In the genomic region with DNA sequence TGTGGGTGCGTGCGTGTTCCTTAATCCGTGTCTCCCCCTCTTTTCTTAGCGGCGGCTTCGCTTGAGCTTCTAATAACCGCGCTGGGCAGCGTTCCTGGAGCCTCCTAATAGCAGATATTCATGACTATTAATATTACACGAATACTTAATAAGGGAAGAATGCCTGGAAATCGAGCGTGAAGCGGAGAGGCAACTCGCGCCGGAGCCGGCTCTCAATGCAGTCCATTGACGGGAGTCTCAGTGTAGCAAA, we compare ENCODE assay signal across 7 cellular contexts. TPM values are rescaled to one million over a fixed set of nuclear protein-coding genes. Genes with fewer than 3 reads are reported as not detected.
DNase-seq lines count a peak whose midpoint lies in the region; ATAC-seq, FAIRE-seq and TF ChIP-seq lines count a peak whose summit lies in the region.

No MANE protein-coding gene starts in this region.

- H4K20me1 ChIP-seq in endothelial cell of umbilical vein (replicated peaks; ENCODE audit: control insufficient read depth, extremely low read depth, insufficient read depth, low read length): no peaks in the 10 kb centered on the region

- peak overlapping the region; percentile 68 for H2AFZ ChIP-seq in endothelial cell of umbilical vein (ENCODE audit: low read depth, low read length)

- CTCF ChIA-PET in endothelial cell of umbilical vein (lab: Charles Lee): interaction anchor here (1.2 to 1.5 kb wide), 2 partner anchors 18 to 1428 kb away, joined by 3 to 4 read pairs; no protein-coding TSS in a partner anchor

- peaks cover 76 to 97% of the 10 kb centered on the region in 2 experiments for H3K27me3 ChIP-seq in endothelial cell of umbilical vein (ENCODE audit: control insufficient read depth in 2 of 2, insufficient read depth in 2 of 2, low read length in 2 of 2)
- H3K27me3 ChIP-seq in neutrophil: peaks cover 100% of the 10 kb centered on the region

- TF ChIP-seq CTCF in endothelial cell of umbilical vein (IDR thresholded peaks at IDR 0.05; ENCODE audit: extremely low read depth in 1 of 2, insufficient read depth in 1 of 2, low read depth in 1 of 2, low read length in 2 of 2): no peak
- TF ChIP-seq CTCF in neutrophil (IDR thresholded peaks at IDR 0.05): no peak

- ATAC-seq in GM19351 (IDR thresholded peaks at IDR 0.05; ENCODE audit: unreplicated experiment): peak; percentile 0

- H3K4me1 ChIP-seq in endothelial cell of umbilical vein (ENCODE audit: control insufficient read depth, extremely low read depth, insufficient read depth, low read length) (peaks cover 9% of the 10 kb centered on the region), neutrophil (ENCODE audit: control insufficient read depth in 1 of 2, insufficient read depth in 1 of 2, low read depth in 1 of 2, low read length in 1 of 2) (peaks cover 32 to 40% of the 10 kb centered on the region in 2 experiments)

- H3K36me3 ChIP-seq in endothelial cell of umbilical vein (ENCODE audit: control insufficient read depth in 2 of 2, extremely low read depth in 1 of 2, insufficient read depth in 2 of 2, low read length in 2 of 2) (no peaks in the 10 kb centered on the region), neutrophil (no peaks in the 10 kb centered on the region)

- TF ChIP-seq POLR2A in endothelial cell of umbilical vein (IDR thresholded peaks at IDR 0.05; ENCODE audit: low read depth, low read length): no peak

- intact Hi-C loops in endothelial cell of umbilical vein (cut with micrococcal nuclease): no loop called here

- dilution Hi-C loops in endothelial cell of umbilical vein (cut with MboI; ENCODE audit: extremely low pct_ligation_motif_present, low sequenced_read_pairs): no loop called here

- H3K27ac ChIP-seq in endothelial cell of umbilical vein (ENCODE audit: insufficient read depth, low read depth, low read length) (no peak overlapping the region), neutrophil (no peak overlapping the region)

- POLR2A ChIA-PET in endothelial cell of umbilical vein (lab: Charles Lee): no interaction called here

- H3K9me1 ChIP-seq in endothelial cell of umbilical vein (replicated peaks; ENCODE audit: control insufficient read depth, extremely low read depth, insufficient read depth, low read length): no peaks in the 10 kb centered on the region

- no peaks in the 10 kb centered on the region for H3K79me2 ChIP-seq in endothelial cell of umbilical vein (ENCODE audit: control insufficient read depth, insufficient read depth, low read length)

- no peak overlapping the region for H3K9ac ChIP-seq in endothelial cell of umbilical vein (replicated peaks; ENCODE audit: extremely low read depth, insufficient read depth, low read length)

- DNase-seq in NCI-H524 treated with DMSO at 0.1 percent for 48 hours (lab: John Stamatoyannopoulos, UW) (peak; percentile 37), endothelial cell of umbilical vein (ENCODE audit: low read depth, low spot score) (peak; percentile 64), LoVo (ENCODE audit: low spot score) (no peak), iPS-NIHi11 (ENCODE audit: low spot score) (no peak), mesenteric fat pad (ENCODE audit: low spot score) (no peak)

- no TSS peak for BruUV-seq in endothelial cell of umbilical vein (replicated peaks; lab: Mats Ljungman, UMichigan)

- FAIRE-seq in endothelial cell of umbilical vein (lab: Jason Lieb, UNC): peak; percentile 62

- H3K4me3 ChIP-seq in endothelial cell of umbilical vein (replicated peaks in 1 of 3; ENCODE audit: insufficient read depth in 1 of 3, low read depth in 1 of 3, low read length in 3 of 3): peak overlapping the region; percentile 50 to 65 (median 63)
- peak overlapping the region; percentile 62 to 68 for H3K4me3 ChIP-seq in neutrophil (ENCODE audit: low read depth in 1 of 2, low read length in 1 of 2)

- no peaks in the 10 kb centered on the region for H3K9me3 ChIP-seq in endothelial cell of umbilical vein (replicated peaks; ENCODE audit: control insufficient read depth, insufficient read depth, low read length)
- peaks cover 28% of the 10 kb centered on the region for H3K9me3 ChIP-seq in neutrophil

- peak overlapping the region; percentile 66 for H3K4me2 ChIP-seq in endothelial cell of umbilical vein (ENCODE audit: insufficient read depth, low read length)

TF ChIP-seq in endothelial cell of umbilical vein, 7 proteins besides CTCF, POLR2A, EP300 and RAD21:
- TF ChIP-seq JUN (IDR thresholded peaks at IDR 0.05; ENCODE audit: borderline replicate concordance, insufficient read depth, insufficient read length, low read depth) (no peak), EZH2 (IDR thresholded peaks at IDR 0.05; ENCODE audit: borderline replicate concordance, low read depth, low read length, severe bottlenecking) (no peak), FOS (IDR thresholded peaks at IDR 0.05; ENCODE audit: borderline replicate concordance, insufficient read depth, low read length) (no peak), MYC (IDR thresholded peaks at IDR 0.05; ENCODE audit: low read depth, low read length) (no peak), GATA2 (IDR thresholded peaks at IDR 0.05; ENCODE audit: insufficient read depth, insufficient read length, low read depth, low read length) (no peak), POLR2AphosphoS5 (IDR thresholded peaks at IDR 0.05; ENCODE audit: insufficient read depth, low read depth, low read length) (no peak)
- TF ChIP-seq, protein P1, sequence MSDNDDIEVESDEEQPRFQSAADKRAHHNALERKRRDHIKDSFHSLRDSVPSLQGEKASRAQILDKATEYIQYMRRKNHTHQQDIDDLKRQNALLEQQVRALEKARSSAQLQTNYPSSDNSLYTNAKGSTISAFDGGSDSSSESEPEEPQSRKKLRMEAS (IDR thresholded peaks at IDR 0.05; ENCODE audit: insufficient read depth, insufficient read length): no peak

RNA-seq across cellular contexts. Expression of a gene that starts 3.0 kb away (rescaled TPM):
- total RNA-seq in endothelial cell of umbilical vein (not detected in 2 replicates), mesenteric fat pad (1.9 TPM)
- 0.06 and 0.11 TPM in 2 replicates for polyA plus RNA-seq in endothelial cell of umbilical vein
- polyA plus RNA-seq in endothelial cell of umbilical vein (2011; cell fraction: cytosol; rRNA removed): 0.10 and 0.23 TPM in 2 replicates
- polyA plus RNA-seq in endothelial cell of umbilical vein (2011; cell fraction: nucleus; rRNA removed): 0.43 and 0.57 TPM in 2 replicates
- 0.31 TPM in 1 of 2 replicates, not detected in the other for polyA plus RNA-seq in endothelial cell of umbilical vein (2012)
- not detected in 2 replicates for polyA minus RNA-seq in endothelial cell of umbilical vein
- polyA minus RNA-seq in endothelial cell of umbilical vein (2011; cell fraction: cytosol; rRNA and poly(A)+ RNA removed): 57.2 TPM
- polyA minus RNA-seq in endothelial cell of umbilical vein (2011; cell fraction: nucleus; rRNA and poly(A)+ RNA removed): 0.82 and 0.87 TPM in 2 replicates

Comparison
In these comparisons a context has a peak if more than half of its experiments do, and no peak if none do; other contexts are left out.
1. DNase-seq: peak in NCI-H524 treated with DMSO at 0.1 percent for 48 hours (single experiment) and endothelial cell of umbilical vein (single experiment); none in LoVo (single experiment), iPS-NIHi11 (single experiment) and mesenteric fat pad (single experiment).